In genomic region chr15:82985688-82986441, GRCh38 we compare ENCODE assay signal across 8 cellular contexts. TPM values are rescaled to one million over a fixed set of nuclear protein-coding genes. Genes with fewer than 3 reads are reported as not detected.
DNase-seq lines count a peak whose midpoint lies in the region; ATAC-seq, FAIRE-seq and TF ChIP-seq lines count a peak whose summit lies in the region.

Gene RAMAC (plus strand): TSS chr15:82986210. CDS start chr15:82989019, 2,809 bp downstream.

- H3K4me1 ChIP-seq in OCI-LY3 (ENCODE audit: low read length): peaks cover 21% of the 10 kb centered on the region
- H3K4me1 ChIP-seq in mononuclear cell (ENCODE audit: insufficient read depth, low read length): peaks cover 18% of the 10 kb centered on the region

- no peaks in the 10 kb centered on the region for H3K9me3 ChIP-seq in OCI-LY3 (ENCODE audit: insufficient read depth, low read length)
- no peaks in the 10 kb centered on the region for H3K9me3 ChIP-seq in mononuclear cell (ENCODE audit: low read depth, low read length)

- peak within 1 kb of the TSS; percentile 91 for H2AFZ ChIP-seq in OCI-LY3 (ENCODE audit: low read depth, low read length)

- TF ChIP-seq CTCF in D721Med (IDR thresholded peaks at IDR 0.05; ENCODE audit: insufficient read depth, missing control alignments) (no peak), OCI-LY3 (IDR thresholded peaks at IDR 0.05; ENCODE audit: low read depth, low read length) (no peak), epithelial cell of esophagus (IDR thresholded peaks at IDR 0.05; ENCODE audit: insufficient read depth, low read depth, low read length, missing control alignments) (no peak)

- H3K27ac ChIP-seq in OCI-LY3 (ENCODE audit: low read length): peak within 1 kb of the TSS; percentile 43

- peak; percentile 97 for ATAC-seq in GM21515 (IDR thresholded peaks at IDR 0.05; ENCODE audit: unreplicated experiment)

- H3K4me3 ChIP-seq in OCI-LY3 (ENCODE audit: low read length) (peak within 1 kb of the TSS; percentile 83), epithelial cell of esophagus (ENCODE audit: low read length) (peak within 1 kb of the TSS; percentile 99), mononuclear cell (ENCODE audit: low read length) (peak within 1 kb of the TSS; percentile 91)

- H3K79me2 ChIP-seq in OCI-LY3 (ENCODE audit: low read length): peaks cover 24% of the 10 kb centered on the region

- H3K4me2 ChIP-seq in OCI-LY3 (ENCODE audit: low read length): peak within 1 kb of the TSS; percentile 94

- H3K27me3 ChIP-seq in OCI-LY3 (ENCODE audit: low read depth, low read length): no peaks in the 10 kb centered on the region
- H3K27me3 ChIP-seq in mononuclear cell (ENCODE audit: insufficient read depth, low read length): no peaks in the 10 kb centered on the region

- peak; percentile 78 for FAIRE-seq in D721Med (lab: Jason Lieb, UNC)

- H4K20me1 ChIP-seq in OCI-LY3 (ENCODE audit: insufficient read depth, low read length): no peaks in the 10 kb centered on the region

- peak within 1 kb of the TSS; percentile 78 for H3K9ac ChIP-seq in OCI-LY3 (ENCODE audit: low read length)

- DNase-seq in D721Med (ENCODE audit: insufficient read length, low spot score) (peak; percentile 54), HuH-7 (ENCODE audit: low spot score) (peak; percentile 88), activated T-cell treated with anti-CD3 and anti-CD28 coated beads for 1 hour (ENCODE audit: low read depth) (peak; percentile 86), epithelial cell of esophagus (ENCODE audit: low read depth) (peak; percentile 97)
- DNase-seq in stimulated activated CD8-positive, alpha-beta memory T cell treated with anti-CD3 and anti-CD28 coated beads, Interleukin-4, amount 100 ng/mL, for 1 hour (ENCODE audit: low read depth in 2 of 2, low spot score in 1 of 2): peak; percentile 82 to 86

- H3K36me3 ChIP-seq in OCI-LY3 (replicated peaks; ENCODE audit: low read depth, low read length): peaks cover 14% of the 10 kb centered on the region

RNA-seq across cellular contexts. Expression of gene RAMAC, which starts in this region (rescaled TPM):
- total RNA-seq in mononuclear cell: 38.1 TPM

Comparison
In these comparisons a context has a peak if more than half of its experiments do, and no peak if none do; other contexts are left out.
1. Peak in every context shown above with its lines: DNase-seq, ATAC-seq, H3K4me3 ChIP-seq and H3K27ac ChIP-seq.